ENCODE assay signal across 8 cellular contexts in the genomic region with DNA sequence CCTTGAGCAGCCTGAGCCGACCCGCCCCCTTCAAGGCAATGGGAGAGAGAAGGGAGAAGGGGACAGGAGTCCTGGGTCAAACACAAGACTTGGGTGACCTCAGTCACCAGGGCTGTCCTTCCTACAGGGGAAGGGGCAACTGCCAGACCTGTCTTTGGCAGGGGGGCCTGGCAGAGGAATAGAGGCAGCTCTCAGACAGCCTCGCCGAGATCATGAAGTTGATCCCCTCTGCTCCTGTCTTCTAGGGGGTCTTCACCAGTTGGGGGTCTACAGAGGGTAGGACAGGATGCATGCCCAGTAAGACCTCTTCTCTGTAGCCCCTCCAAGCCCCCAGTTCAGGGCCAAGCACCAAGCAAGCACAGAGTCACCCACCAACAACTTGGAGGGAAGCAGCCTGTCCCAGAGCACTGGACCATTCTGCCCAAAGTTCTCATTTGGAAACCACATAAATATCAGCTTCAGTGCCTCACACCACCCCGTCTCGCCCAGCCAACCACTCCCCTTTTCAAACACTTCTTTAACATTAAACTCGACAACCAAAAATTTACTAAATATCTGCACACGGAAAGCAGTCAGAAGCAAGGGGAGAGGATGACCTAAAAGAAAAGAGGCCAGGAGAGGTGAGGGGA. TPM values are rescaled to one million over a fixed set of nuclear protein-coding genes. Genes with fewer than 3 reads are reported as not detected.
DNase-seq lines count a peak whose midpoint lies in the region; ATAC-seq and TF ChIP-seq lines count a peak whose summit lies in the region.
"Had no signal": no experiment of that assay in that cellular context is flagged by ENCODE, and none has a peak within 500 bp of the region (broad histone marks: within the 10 kb centered on the region; RNA-seq: fewer than 3 reads in every experiment).

No MANE protein-coding gene starts in this region.

- peaks cover 40% of the 10 kb centered on the region for H3K79me2 ChIP-seq in GM23248 (ENCODE audit: insufficient read depth)

- in situ Hi-C loops in GM23248 (cut with MboI) = no loop called here

- H3K9me3 Mint-ChIP-seq in endothelial cell (ENCODE audit: unreplicated experiment) = no peaks in the 10 kb centered on the region

- peaks cover 5% of the 10 kb centered on the region for H3K36me3 Mint-ChIP-seq in endothelial cell (ENCODE audit: low read depth, unreplicated experiment)

- DNase-seq in GM23248 (no peak), endothelial cell (ENCODE audit: low spot score) (no peak), psoas muscle (no peak), DMS114 treated with DMSO at 0.1 percent for 48 hours (lab: John Stamatoyannopoulos, UW; ENCODE audit: unreplicated experiment) (no peak)
- DNase-seq: Kasumi-1, PC-3 had no signal

- H3K27me3 Mint-ChIP-seq in endothelial cell (ENCODE audit: unreplicated experiment) = peaks cover 10% of the 10 kb centered on the region

- 0 out of 2 replicates have a peak, but pooled peaks cover 13% of the 10 kb centered on the region for H3F3A ChIP-seq in GM23248 (ENCODE audit: insufficient read depth)

- TF ChIP-seq CTCF in endothelial cell (IDR thresholded peaks at IDR 0.05; ENCODE audit: unreplicated experiment) (no peak), psoas muscle (IDR thresholded peaks at IDR 0.05) (no peak)

- H3K9me3 ChIP-seq in GM23248 (ENCODE audit: low read depth) = no peaks in the 10 kb centered on the region
- H3K9me3 ChIP-seq in psoas muscle = no peaks in the 10 kb centered on the region

- H2AFZ ChIP-seq in GM23248 = no peak overlapping the region

- no peak for TF ChIP-seq POLR2A in GM18505 (IDR thresholded peaks at IDR 0.05; ENCODE audit: borderline replicate concordance, extremely low read depth, insufficient read depth, insufficient read length)

- H3K27me3 ChIP-seq in GM23248 (replicated peaks; ENCODE audit: insufficient read depth) (no peaks in the 10 kb centered on the region), psoas muscle (ENCODE audit: insufficient read depth in 3 of 3, low read length in 2 of 3) (no peaks in the 10 kb centered on the region)

- ATAC-seq in psoas muscle (no peak), GM19023 (IDR thresholded peaks at IDR 0.05; ENCODE audit: unreplicated experiment) (no peak), GM18505 (IDR thresholded peaks at IDR 0.05; ENCODE audit: unreplicated experiment) (no peak)
- ATAC-seq: PC-3 had no signal

- H3K27ac Mint-ChIP-seq in endothelial cell (ENCODE audit: unreplicated experiment) = peak overlapping the region; percentile 79

- peak overlapping the region; percentile 54 for H3K9ac ChIP-seq in GM23248

- peak overlapping the region; percentile 92 for H3K4me3 Mint-ChIP-seq in endothelial cell (ENCODE audit: unreplicated experiment)

- peak overlapping the region; percentile 82 for H3K4me2 ChIP-seq in GM23248 (ENCODE audit: unreplicated experiment)

- 51 to 53% methylated on average over 8 of the region's 8 CpGs for WGBS in GM23248 (ENCODE audit: low coverage in 1 of 2, low lambda C conversion rate in 2 of 2, missing lambda C conversion rate in 2 of 2), 2 experiments
- 57 to 70% (median 69%) methylated on average over 7 to 8 of the region's 8 CpGs for WGBS in psoas muscle, 3 donors

- H3K9me2 ChIP-seq in GM23248 (ENCODE audit: insufficient read depth) = no peaks in the 10 kb centered on the region

- H3K36me3 ChIP-seq in GM23248 (ENCODE audit: low read depth) (peaks cover 9% of the 10 kb centered on the region; the same call in 1 of the 2 replicates), psoas muscle (ENCODE audit: insufficient read depth in 1 of 2, low read depth in 1 of 2) (peaks cover 0 to 5% of the 10 kb centered on the region in 2 donors)

- no peaks in the 10 kb centered on the region for H4K20me1 ChIP-seq in GM23248 (ENCODE audit: insufficient read depth)

- H3K27ac ChIP-seq in GM23248 (no peak overlapping the region), psoas muscle (no peak overlapping the region)

- peaks cover 36% of the 10 kb centered on the region for H3K4me1 Mint-ChIP-seq in endothelial cell (ENCODE audit: unreplicated experiment)

- intact Hi-C loops in psoas muscle (cut with DNase I) = loop anchor here in 1 of 2 donors (5.0 kb wide), 1 partner anchor 39 kb away; no protein-coding TSS in a partner anchor

- peaks cover 16% of the 10 kb centered on the region for H3K4me1 ChIP-seq in GM23248 (ENCODE audit: insufficient read depth)
- no peaks in the 10 kb centered on the region for H3K4me1 ChIP-seq in psoas muscle

- H3K4me3 ChIP-seq in GM23248 = peak overlapping the region; percentile 65
- peak overlapping the region; percentile 59 for H3K4me3 ChIP-seq in psoas muscle

RNA-seq across cellular contexts. Expression of gene DOK4, which starts 7.8 kb away (rescaled TPM):
- 51.6 and 60.5 TPM in 2 replicates for total RNA-seq in GM23248 (2014; rRNA removed; shearing (Covaris generic))
- 44.6 and 47.1 TPM in 2 replicates for polyA plus RNA-seq in GM23248 (2016; fragmentation: Nextera tagmentation; extraction: Ambion mirVana)
- total RNA-seq in endothelial cell (ENCODE audit: unreplicated experiment) = 69.4 TPM
- 1 to 10 TPM; 1.5 to 4.3 (median 2.4) TPM for total RNA-seq in psoas muscle
- polyA plus RNA-seq in psoas muscle = 1 to 10 TPM; 1.3 to 2.2 (median 1.5) TPM

RNA-seq across cellular contexts. Expression of gene POLR2C, which starts 16.0 kb away (rescaled TPM):
- 152 and 163 TPM in 2 replicates for total RNA-seq in GM23248 (2014; rRNA removed; shearing (Covaris generic))
- polyA plus RNA-seq in GM23248 (2016; fragmentation: Nextera tagmentation; extraction: Ambion mirVana) = 39.6 and 40.0 TPM in 2 replicates
- 52.1 TPM for total RNA-seq in endothelial cell (ENCODE audit: unreplicated experiment)
- total RNA-seq in psoas muscle = 10 to 100 TPM; 48.7 to 60.1 (median 53.1) TPM
- polyA plus RNA-seq in psoas muscle = 10 to 100 TPM; 45.1 to 97.1 (median 61.7) TPM

RNA-seq across cellular contexts. Expression of gene COQ9, which starts 31.2 kb away (rescaled TPM):
- total RNA-seq in GM23248 (2014; rRNA removed; shearing (Covaris generic)) = 31.5 and 41.3 TPM in 2 replicates
- polyA plus RNA-seq in GM23248 (2016; fragmentation: Nextera tagmentation; extraction: Ambion mirVana) (41.4 and 41.8 TPM in 2 replicates), psoas muscle (100 to 1,000 TPM in 2 of 3 donors, 10 to 100 TPM in 1; 85.0 to 169 (median 149) TPM)
- total RNA-seq in endothelial cell (ENCODE audit: unreplicated experiment) (23.1 TPM), psoas muscle (100 to 1,000 TPM; 131 to 184 (median 152) TPM)

RNA-seq across cellular contexts. Expression of gene CIAPIN1, which starts 31.3 kb away (rescaled TPM):
- total RNA-seq in GM23248 (2014; rRNA removed; shearing (Covaris generic)) = 35.7 TPM in 2 replicates
- polyA plus RNA-seq in GM23248 (2016; fragmentation: Nextera tagmentation; extraction: Ambion mirVana) = 45.1 and 55.2 TPM in 2 replicates
- total RNA-seq in endothelial cell (ENCODE audit: unreplicated experiment) = 82.6 TPM
- total RNA-seq in psoas muscle = 10 to 100 TPM; 31.8 to 78.3 (median 50.8) TPM
- polyA plus RNA-seq in psoas muscle = 10 to 100 TPM; 41.7 to 76.6 (median 59.7) TPM

RNA-seq across cellular contexts. Expression of gene CCDC102A, which starts 57.9 kb away (rescaled TPM):
- total RNA-seq in GM23248 (2014; rRNA removed; shearing (Covaris generic)) = 17.7 and 20.6 TPM in 2 replicates
- 3.9 and 4.6 TPM in 2 replicates for polyA plus RNA-seq in GM23248 (2016; fragmentation: Nextera tagmentation; extraction: Ambion mirVana)
- 14.6 TPM for total RNA-seq in endothelial cell (ENCODE audit: unreplicated experiment)
- total RNA-seq in psoas muscle = 1 to 10 TPM; 1.2 to 2.4 (median 1.9) TPM
- polyA plus RNA-seq in psoas muscle = 1 to 10 TPM in 2 of 3 donors, under 1 TPM in 1; 0.95 to 2.1 (median 1.2) TPM
